ENCODE assay signal across 1 cellular context in the genomic region with DNA sequence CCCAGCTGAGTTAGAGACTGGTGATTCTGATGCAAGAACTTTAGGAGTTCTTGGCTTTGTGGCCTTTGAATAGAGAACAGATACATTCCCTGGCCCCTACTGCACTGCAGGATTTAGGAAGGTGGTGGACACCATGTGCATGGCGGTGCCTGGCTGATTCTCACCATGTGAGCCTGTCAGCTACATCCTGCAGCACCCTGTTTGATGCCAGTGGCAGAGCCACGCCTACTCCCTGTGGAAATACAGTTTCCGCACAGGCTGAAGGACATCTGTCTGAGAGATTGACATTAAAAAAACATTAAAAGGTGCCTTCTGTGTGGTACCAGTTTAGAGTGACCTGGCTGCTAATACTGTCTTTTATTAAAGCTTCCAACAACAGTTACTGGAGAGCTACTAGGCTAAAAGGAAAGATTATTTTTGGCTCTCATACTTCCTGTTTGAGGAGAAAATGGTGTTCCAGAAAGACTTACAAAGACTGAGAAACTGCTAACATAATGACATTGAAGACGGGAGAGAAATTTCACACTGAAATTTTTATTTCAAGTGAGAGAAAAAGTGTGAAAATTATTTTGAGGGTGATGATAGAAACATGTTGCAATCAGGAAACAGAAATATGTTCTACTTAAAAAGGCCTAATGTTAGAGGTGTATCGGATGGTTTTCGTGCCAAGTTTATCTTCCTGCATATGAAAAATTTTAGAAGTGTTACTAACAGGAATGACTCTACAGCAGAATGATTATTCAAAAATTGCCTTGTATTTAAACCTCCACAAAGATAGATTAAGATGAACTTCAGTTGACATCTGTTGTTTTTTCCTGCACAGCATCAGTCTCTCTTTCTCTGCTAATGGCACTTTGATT.
TF ChIP-seq lines count a peak whose summit lies in the region.

No MANE protein-coding gene starts in this region.

TF ChIP-seq in IMR-90, 13 proteins besides CTCF, POLR2A, EP300 and RAD21 (continued from another document):
- TF ChIP-seq USF2 (IDR thresholded peaks at IDR 0.05; ENCODE audit: low read depth, low read length): no peak
